In the genomic region with DNA sequence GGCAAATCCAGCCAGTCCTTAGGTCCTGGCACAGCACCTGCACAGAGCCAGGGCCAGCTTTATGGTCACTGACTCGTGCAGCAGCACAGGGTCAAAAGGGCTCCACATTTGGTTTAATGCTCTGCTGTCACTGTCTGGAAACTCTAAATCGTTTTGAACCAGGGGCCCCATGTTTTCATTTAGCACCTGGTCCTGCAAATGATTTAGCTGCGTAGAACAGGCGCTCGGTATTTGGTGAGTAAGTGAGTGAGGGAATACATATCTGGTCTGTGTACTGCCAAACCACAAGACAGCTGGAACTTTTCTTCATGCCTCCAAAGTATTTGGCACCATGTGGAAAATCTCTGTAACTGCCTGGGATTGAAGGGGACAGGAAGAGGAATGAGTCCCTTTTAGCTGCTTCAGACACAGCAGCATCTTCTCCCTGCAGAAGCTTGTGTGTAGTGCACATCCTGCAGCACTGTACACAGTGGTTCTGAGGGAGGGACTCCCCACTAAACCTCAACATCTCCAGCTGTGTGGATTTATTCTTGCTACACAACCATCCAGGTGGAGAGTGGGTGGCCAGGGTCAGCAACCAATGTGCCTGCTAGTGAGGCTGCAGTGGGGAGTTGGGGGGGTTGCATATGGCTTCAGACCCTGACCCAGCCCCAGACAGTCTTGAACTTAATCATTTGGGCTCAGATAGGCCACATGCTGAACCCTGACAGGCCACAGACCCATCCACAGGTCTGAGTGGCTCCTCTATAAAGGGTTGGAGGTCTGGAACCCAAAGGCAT, we compare ENCODE assay signal across 14 cellular contexts. TPM values are rescaled to one million over a fixed set of nuclear protein-coding genes. Genes with fewer than 3 reads are reported as not detected.
DNase-seq lines count a peak whose midpoint lies in the region; ATAC-seq, FAIRE-seq and TF ChIP-seq lines count a peak whose summit lies in the region.
"Had no signal": no experiment of that assay in that cellular context is flagged by ENCODE, and none has a peak within 500 bp of the region (broad histone marks: within the 10 kb centered on the region; RNA-seq: fewer than 3 reads in every experiment).

No MANE protein-coding gene starts in this region.

- H3K27me3 Mint-ChIP-seq in mesothelial cell of epicardium (ENCODE audit: low read depth), result no peaks in the 10 kb centered on the region
- H3K27me3 Mint-ChIP-seq: CD4-positive, CD25-positive, alpha-beta regulatory T cell had no signal

- BruUV-seq in IMR-90 (replicated peaks; lab: Mats Ljungman, UMichigan), result no TSS peak

- H2AK5ac ChIP-seq in IMR-90 (ENCODE audit: low read depth, low read length), result peak overlapping the region; percentile 78

- no peak overlapping the region for H3K4me3 Mint-ChIP-seq in mesothelial cell of epicardium
- H3K4me3 Mint-ChIP-seq: CD4-positive, CD25-positive, alpha-beta regulatory T cell; memory B cell had no signal

- no peaks in the 10 kb centered on the region for H3K79me1 ChIP-seq in IMR-90 (ENCODE audit: low read depth in 1 of 2, low read length in 2 of 2)

- H4K5ac ChIP-seq in IMR-90 (ENCODE audit: low read depth, low read length), result no peak overlapping the region

- H3K23ac ChIP-seq in IMR-90 (ENCODE audit: low read depth, low read length), result no peak overlapping the region

- peak overlapping the region; percentile 56; the same call in 1 of the 2 replicates for H2BK20ac ChIP-seq in IMR-90 (ENCODE audit: low read depth, low read length)

- H3K36me3 Mint-ChIP-seq in mesothelial cell of epicardium, result no peaks in the 10 kb centered on the region
- H3K36me3 Mint-ChIP-seq: CD4-positive, CD25-positive, alpha-beta regulatory T cell; memory B cell had no signal

- intact Hi-C loops in IMR-90 (cut with micrococcal nuclease), result loop anchor here (5.0 kb wide), 1 partner anchor 86 kb away; no protein-coding TSS in a partner anchor

- peaks cover 23% of the 10 kb centered on the region for H3K4me1 ChIP-seq in IMR-90 (ENCODE audit: control insufficient read depth, insufficient read depth, low read length)
- H3K4me1 ChIP-seq: foreskin keratinocyte had no signal

- H3K9me3 ChIP-seq in AG04450 (ENCODE audit: control insufficient read depth, insufficient read depth, low read length) (no peaks in the 10 kb centered on the region), IMR-90 (ENCODE audit: control insufficient read depth, insufficient read depth, low read length) (no peaks in the 10 kb centered on the region)

- peak overlapping the region in 1 of 2 experiments; percentile 8; a peak in 1 of 4 replicates for H4K8ac ChIP-seq in IMR-90 (ENCODE audit: low read depth in 2 of 2, low read length in 2 of 2)

- H3K4me3 ChIP-seq in AG04450 (ENCODE audit: low read depth, low read length) (no peak overlapping the region), IMR-90 (ENCODE audit: insufficient read depth, low read depth, low read length) (no peak overlapping the region)
- H3K4me3 ChIP-seq: skin epidermis had no signal

- peaks cover 17% of the 10 kb centered on the region for H4K20me1 ChIP-seq in IMR-90 (ENCODE audit: insufficient read depth, low read length)

- H2BK120ac ChIP-seq in IMR-90 (ENCODE audit: low read depth, low read length), result peak overlapping the region; percentile 52

- peak overlapping the region; percentile 52; the same call in 1 of the 2 replicates for H4K91ac ChIP-seq in IMR-90 (ENCODE audit: insufficient read depth, low read depth, low read length)

- no peak overlapping the region for H3K9ac ChIP-seq in IMR-90 (ENCODE audit: low read depth, low read length)

- no peak; the same call in 1 of the 2 replicates for TF ChIP-seq RAD21 in IMR-90 (IDR thresholded peaks at IDR 0.05; ENCODE audit: low read length)

- in situ Hi-C loops in IMR-90 (cut with MboI; ENCODE audit: low sequenced_read_pairs), result no loop called here

- H2BK5ac ChIP-seq in IMR-90 (ENCODE audit: low read depth, low read length, poor library complexity, severe bottlenecking), result no peak overlapping the region

- peak; percentile 90 for ATAC-seq in IMR-90 (ENCODE audit: low read depth)
- ATAC-seq: foreskin keratinocyte had no signal

- H3K27ac ChIP-seq in AG04450 (ENCODE audit: low read depth, low read length), result peak overlapping the region; percentile 40
- H3K27ac ChIP-seq in IMR-90 (ENCODE audit: insufficient read depth, low read length), result peak overlapping the region; percentile 19; the same call in 1 of the 2 replicates
- H3K27ac ChIP-seq: foreskin keratinocyte, skin epidermis had no signal

- CTCF ChIA-PET in AG04450 (lab: Charles Lee), result interaction anchor here (1.8 to 2.8 kb wide), 4 partner anchors 14 to 147 kb away, joined by 5 to 21 read pairs (median 10); no protein-coding TSS in a partner anchor
- CTCF ChIA-PET in IMR-90 (lab: Yijun Ruan, JAX), result interaction anchor here (1.0 to 2.5 kb wide), 3 partner anchors 11 to 27 kb away, joined by 4 to 10 read pairs (median 7); no protein-coding TSS in a partner anchor

- H3K14ac ChIP-seq in IMR-90 (replicated peaks; ENCODE audit: low read depth, low read length), result no peak overlapping the region

- peaks cover 10% of the 10 kb centered on the region for H3K4me1 Mint-ChIP-seq in mesothelial cell of epicardium

- peaks cover 16% of the 10 kb centered on the region for H3K9me1 ChIP-seq in IMR-90 (ENCODE audit: insufficient read depth, low read length)

- peak overlapping the region; percentile 3 for H2AFZ ChIP-seq in IMR-90 (replicated peaks; ENCODE audit: low read length, poor library complexity)

- POLR2A ChIA-PET in AG04450 (lab: Yijun Ruan, JAX) (interaction anchor here (0.5 to 2.4 kb wide), 18 partner anchors 8 to 110 kb away, joined by 3 to 17 read pairs (median 5); a partner anchor contains a TSS), IMR-90 (lab: Charles Lee; ENCODE audit: unreplicated experiment) (interaction anchor here (0.6 kb wide), 1 partner anchor 10 kb away, joined by 3 read pairs; no protein-coding TSS in a partner anchor)

- dilution Hi-C loops in IMR-90 (cut with HindIII; ENCODE audit: low sequenced_read_pairs, unreplicated experiment), result no loop called here

- peaks cover 12% of the 10 kb centered on the region for H3K27me3 ChIP-seq in AG04450 (ENCODE audit: control insufficient read depth, insufficient read depth, low read length)
- peaks cover 28% of the 10 kb centered on the region for H3K27me3 ChIP-seq in IMR-90 (ENCODE audit: control insufficient read depth, insufficient read depth, low read length)

- peak overlapping the region; percentile 21; the same call in 1 of the 2 replicates for H3K4me2 ChIP-seq in IMR-90 (ENCODE audit: low read depth, low read length)

- TF ChIP-seq POLR2A in IMR-90 (IDR thresholded peaks at IDR 0.05; ENCODE audit: low read depth, low read length) (no peak), GM12892 (IDR thresholded peaks at IDR 0.05; ENCODE audit: low read depth, low read length) (no peak)

- DNase-seq in AG04450 (ENCODE audit: low read depth, low spot score) (peak; percentile 92), IMR-90 (peak; percentile 95), dedifferentiated amniotic fluid mesenchymal stem cell (ENCODE audit: extremely low spot score) (peak; percentile 90), mesothelial cell of epicardium (ENCODE audit: low spot score in 2 of 2, unreplicated experiment in 2 of 2) (no peak), GM12892 (ENCODE audit: insufficient read length) (no peak), hypothalamus (lab: John Stamatoyannopoulos, UW) (no peak), NCI-H128 (lab: John Stamatoyannopoulos, UW; ENCODE audit: unreplicated experiment) (no peak), DMS53 (lab: John Stamatoyannopoulos, UW) (no peak)
- DNase-seq: CD4-positive, CD25-positive, alpha-beta regulatory T cell; NCI-H1417 treated with DMSO at 0.1 percent for 48 hours had no signal

- H3K56ac ChIP-seq in IMR-90 (ENCODE audit: extremely low read depth, insufficient read depth, low read length), result no peak overlapping the region

- no peak for FAIRE-seq in GM12892 (lab: Jason Lieb, UNC)
- FAIRE-seq: bronchial epithelial cell had no signal

- peak overlapping the region; percentile 47 for H3K27ac Mint-ChIP-seq in mesothelial cell of epicardium
- H3K27ac Mint-ChIP-seq: CD4-positive, CD25-positive, alpha-beta regulatory T cell; memory B cell had no signal

- H3K9me3 Mint-ChIP-seq in mesothelial cell of epicardium, result no peaks in the 10 kb centered on the region
- H3K9me3 Mint-ChIP-seq: CD4-positive, CD25-positive, alpha-beta regulatory T cell; memory B cell had no signal

- H3K18ac ChIP-seq in IMR-90 (ENCODE audit: low read depth, low read length), result peak overlapping the region; percentile 37

- H2AK9ac ChIP-seq in IMR-90 (replicated peaks; ENCODE audit: low read depth, low read length, poor library complexity), result no peak overlapping the region

- no peaks in the 10 kb centered on the region for H3K36me3 ChIP-seq in IMR-90 (ENCODE audit: control insufficient read depth, insufficient read depth, low read length)

- WGBS in IMR-90 (ENCODE audit: extremely low coverage in 2 of 2, insufficient read length in 1 of 2), 2 experiments, result 0% methylated on average over 2 of the region's 5 CpGs; no CpG with 5 or more reads in 1 of the 2 experiments

- peak overlapping the region; percentile 50; the same call in 1 of the 3 replicates for H2BK15ac ChIP-seq in IMR-90 (ENCODE audit: low read depth, low read length)

- peak overlapping the region; percentile 4; the same call in 1 of the 2 replicates for H3K4ac ChIP-seq in IMR-90 (ENCODE audit: low read depth, low read length)

- TF ChIP-seq CTCF in AG04450 (IDR thresholded peaks at IDR 0.05; ENCODE audit: low read depth, low read length) (no peak), IMR-90 (conservative IDR thresholded peaks at IDR 0.05; ENCODE audit: low read depth, low read length) (no peak), mesothelial cell of epicardium (IDR thresholded peaks at IDR 0.05; ENCODE audit: unreplicated experiment) (no peak)

RNA-seq across cellular contexts. Expression of a gene that starts 1.1 kb away (rescaled TPM):
- polyA plus RNA-seq in AG04450 (2011; rRNA removed), result 0.04 TPM in 1 of 2 replicates, not detected in the other
- 0.14 TPM in 1 of 2 replicates, not detected in the other for polyA minus RNA-seq in AG04450 (2011; rRNA and poly(A)+ RNA removed)
- not detected in 2 replicates for total RNA-seq in IMR-90 (2012; rRNA removed)
- polyA plus RNA-seq in IMR-90 (2012; rRNA removed), result not detected in 2 replicates
- not detected in 2 replicates for polyA plus RNA-seq in IMR-90 (2012; cell fraction: cytosol; rRNA removed)
- polyA plus RNA-seq in IMR-90 (2012; cell fraction: nucleus; rRNA removed; ENCODE audit: low replicate concordance), result not detected in 2 replicates
- total RNA-seq in mesothelial cell of epicardium, result not detected in 3 replicates
- polyA plus RNA-seq in GM12892 (2012; ENCODE audit: missing spikeins), result not detected
- total RNA-seq: bronchial epithelial cell; CD4-positive, CD25-positive, alpha-beta regulatory T cell; foreskin keratinocyte had no signal
- polyA plus RNA-seq: foreskin keratinocyte had no signal

RNA-seq across cellular contexts. Expression of a gene that starts 15.9 kb away (rescaled TPM):
- polyA plus RNA-seq in AG04450 (2011; rRNA removed), result 42.0 and 42.5 TPM in 2 replicates
- 51.6 and 57.3 TPM in 2 replicates for polyA minus RNA-seq in AG04450 (2011; rRNA and poly(A)+ RNA removed)
- 17.7 and 17.8 TPM in 2 replicates for total RNA-seq in IMR-90 (2012; rRNA removed)
- 22.8 and 28.3 TPM in 2 replicates for polyA plus RNA-seq in IMR-90 (2012; rRNA removed)
- 13.0 and 22.1 TPM in 2 replicates for polyA plus RNA-seq in IMR-90 (2012; cell fraction: cytosol; rRNA removed)
- 84.5 and 160 TPM in 2 replicates for polyA plus RNA-seq in IMR-90 (2012; cell fraction: nucleus; rRNA removed; ENCODE audit: low replicate concordance)
- total RNA-seq in mesothelial cell of epicardium, result 33.8 to 39.8 TPM (median 38.5 TPM) in 3 replicates
- polyA plus RNA-seq in GM12892 (2012; ENCODE audit: missing spikeins), result 17.2 TPM

RNA-seq across cellular contexts. Expression of a gene that starts 37.8 kb away (rescaled TPM):
- 2.7 and 3.7 TPM in 2 replicates for polyA plus RNA-seq in AG04450 (2011; rRNA removed)
- polyA minus RNA-seq in AG04450 (2011; rRNA and poly(A)+ RNA removed), result 3.3 and 3.9 TPM in 2 replicates
- 2.2 and 2.5 TPM in 2 replicates for total RNA-seq in IMR-90 (2012; rRNA removed)
- polyA plus RNA-seq in IMR-90 (2012; rRNA removed), result 2.4 and 2.8 TPM in 2 replicates
- 2.5 and 3.1 TPM in 2 replicates for polyA plus RNA-seq in IMR-90 (2012; cell fraction: cytosol; rRNA removed)
- polyA plus RNA-seq in IMR-90 (2012; cell fraction: nucleus; rRNA removed; ENCODE audit: low replicate concordance), result 0.83 and 2.3 TPM in 2 replicates
- 25.5 to 27.6 TPM (median 26.2 TPM) in 3 replicates for total RNA-seq in mesothelial cell of epicardium
- 2.7 TPM for polyA plus RNA-seq in GM12892 (2012; ENCODE audit: missing spikeins)

RNA-seq across cellular contexts. Expression of a gene that starts 55.7 kb away (rescaled TPM):
- polyA plus RNA-seq in AG04450 (2011; rRNA removed) (57.0 and 69.1 TPM in 2 replicates), IMR-90 (2012; rRNA removed) (33.9 and 34.5 TPM in 2 replicates)
- 39.1 and 41.2 TPM in 2 replicates for polyA minus RNA-seq in AG04450 (2011; rRNA and poly(A)+ RNA removed)
- total RNA-seq in IMR-90 (2012; rRNA removed) (47.7 and 64.4 TPM in 2 replicates), mesothelial cell of epicardium (27.9 to 33.8 TPM (median 28.9 TPM) in 3 replicates)
- polyA plus RNA-seq in IMR-90 (2012; cell fraction: cytosol; rRNA removed), result 4.8 and 8.6 TPM in 2 replicates
- 6.3 and 41.0 TPM in 2 replicates for polyA plus RNA-seq in IMR-90 (2012; cell fraction: nucleus; rRNA removed; ENCODE audit: low replicate concordance)
- 80.2 TPM for polyA plus RNA-seq in GM12892 (2012; ENCODE audit: missing spikeins)

Comparison
In these comparisons a context has a peak if more than half of its experiments do, and no peak if none do; other contexts are left out.
1. DNase-seq: peak in AG04450 (single experiment), IMR-90 (single experiment) and dedifferentiated amniotic fluid mesenchymal stem cell (single experiment); none in mesothelial cell of epicardium (0 of 2), GM12892 (single experiment), hypothalamus (0 of 51), NCI-H128 (single experiment) and DMS53 (single experiment).